ENCODE assay signal across 9 cellular contexts in the genomic region with DNA sequence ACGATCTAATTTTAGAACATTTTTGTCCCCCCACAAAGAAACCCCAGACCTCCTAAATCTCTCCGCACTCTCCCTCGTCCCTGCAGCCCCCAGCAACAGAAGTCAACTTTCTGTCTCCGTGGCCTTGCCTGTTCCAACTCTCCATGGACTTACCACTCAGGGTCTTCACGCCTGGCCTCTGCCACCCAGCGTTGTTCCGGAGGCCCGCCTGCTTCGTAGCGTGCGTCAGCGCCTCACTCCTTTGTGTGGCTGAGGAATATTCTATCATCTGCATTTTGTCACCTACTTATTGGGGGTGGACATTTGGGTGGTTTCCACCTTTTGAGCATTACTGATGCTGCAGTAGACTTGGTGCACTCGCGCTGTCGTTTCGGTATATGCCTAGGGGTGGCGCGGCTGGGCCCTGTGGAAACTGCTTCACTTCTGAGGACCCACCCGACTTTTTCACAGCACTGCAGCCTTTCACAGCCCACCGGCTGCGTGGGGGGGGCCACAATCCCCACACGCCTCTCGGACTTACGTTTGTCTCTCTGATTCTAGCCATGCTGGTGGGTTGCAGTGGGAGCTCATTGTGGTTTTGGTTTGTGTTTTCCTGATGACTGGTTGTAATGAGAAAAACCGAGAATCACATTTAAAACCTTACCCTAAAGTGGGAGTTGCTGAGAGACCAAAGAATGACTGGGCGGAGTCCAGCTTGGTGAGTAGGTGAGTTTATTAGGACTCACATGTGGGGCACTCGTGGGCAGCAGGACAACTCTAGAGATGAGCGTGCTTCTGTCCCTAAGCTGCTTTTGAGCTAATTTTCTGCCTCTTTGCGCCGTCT. TPM values are rescaled to one million over a fixed set of nuclear protein-coding genes. Genes with fewer than 3 reads are reported as not detected.
A peak's percentile ranks its signal among the peaks of the same experiment; 100 is the strongest.
DNase-seq lines count a peak whose midpoint lies in the region; ATAC-seq and TF ChIP-seq lines count a peak whose summit lies in the region.
"Had no signal": no experiment of that assay in that cellular context is flagged by ENCODE, and none has a peak within 500 bp of the region (broad histone marks: within the 10 kb centered on the region; RNA-seq: fewer than 3 reads in every experiment).

No MANE protein-coding gene starts in this region.

- ATAC-seq in GM19455 (IDR thresholded peaks at IDR 0.05; ENCODE audit: unreplicated experiment), result peak; percentile 68

- H3K9me3 Mint-ChIP-seq in CD14-positive monocyte, result peaks cover 0 to 4% (median 0%) of the 10 kb centered on the region in 7 donors

- no peak for DNase-seq in CD14-positive monocyte (ENCODE audit: low spot score)
- DNase-seq in Karpas-422, result peak; percentile 82
- peak; percentile 38 to 46 (median 43) for DNase-seq in effector memory CD4-positive, alpha-beta T cell
- no peak for DNase-seq in NCI-H128 (lab: John Stamatoyannopoulos, UW; ENCODE audit: unreplicated experiment)
- no peak for DNase-seq in KG1 (lab: John Stamatoyannopoulos, UW)
- no peak for DNase-seq in NCI-H1417 (lab: John Stamatoyannopoulos, UW)
- no peak for DNase-seq in iPS-NIHi7 (ENCODE audit: extremely low spot score)
- DNase-seq: DND-41 had no signal

- no peaks in the 10 kb centered on the region for H3K9me3 ChIP-seq in Karpas-422 (ENCODE audit: low read length)
- H3K9me3 ChIP-seq in effector memory CD4-positive, alpha-beta T cell (ENCODE audit: control insufficient read depth, low read length), result no peaks in the 10 kb centered on the region

- H3K4me3 ChIP-seq in Karpas-422 (ENCODE audit: low read length), result no peak overlapping the region
- H3K4me3 ChIP-seq in effector memory CD4-positive, alpha-beta T cell (ENCODE audit: insufficient read depth, low read depth, low read length, poor library complexity, severe bottlenecking), result no peak overlapping the region

- no peak overlapping the region for H3K27ac ChIP-seq in Karpas-422 (ENCODE audit: low read length)
- H3K27ac ChIP-seq in effector memory CD4-positive, alpha-beta T cell (ENCODE audit: insufficient read depth, low read length, poor library complexity, severe bottlenecking), result no peak overlapping the region

- no peaks in the 10 kb centered on the region for H3K27me3 ChIP-seq in Karpas-422 (ENCODE audit: low read length)
- no peaks in the 10 kb centered on the region for H3K27me3 ChIP-seq in effector memory CD4-positive, alpha-beta T cell (replicated peaks; ENCODE audit: control insufficient read depth, insufficient read depth, low read length, poor library complexity, severe bottlenecking)

- peaks cover 49% of the 10 kb centered on the region for H3K4me1 ChIP-seq in Karpas-422 (ENCODE audit: low read length)
- peaks cover 3% of the 10 kb centered on the region for H3K4me1 ChIP-seq in effector memory CD4-positive, alpha-beta T cell (ENCODE audit: control insufficient read depth, insufficient read depth, low read length, poor library complexity, severe bottlenecking)

- H3K4me3 Mint-ChIP-seq in CD14-positive monocyte, result peak overlapping the region; percentile 31 to 57

- H3K9ac ChIP-seq in Karpas-422 (ENCODE audit: low read length), result peak overlapping the region; percentile 31; the same call in 1 of the 2 replicates

- peak overlapping the region; percentile 21 for H3K4me2 ChIP-seq in Karpas-422 (ENCODE audit: low read depth, low read length, poor library complexity, severe bottlenecking)

- H3K9me2 ChIP-seq in Karpas-422 (replicated peaks; ENCODE audit: insufficient read depth, low read length), result no peaks in the 10 kb centered on the region

- H3K27ac Mint-ChIP-seq in CD14-positive monocyte, result no peak overlapping the region

- intact Hi-C loops in CD14-positive monocyte (cut with micrococcal nuclease), result no loop called here

- H4K20me1 ChIP-seq in Karpas-422 (ENCODE audit: insufficient read depth, low read depth, low read length), result peaks cover 37% of the 10 kb centered on the region

- H3K36me3 ChIP-seq in Karpas-422 (ENCODE audit: insufficient read depth, low read length), result no peaks in the 10 kb centered on the region
- no peaks in the 10 kb centered on the region for H3K36me3 ChIP-seq in effector memory CD4-positive, alpha-beta T cell (ENCODE audit: control insufficient read depth, insufficient read depth, low read length)

- peaks cover 6 to 30% (median 20%) of the 10 kb centered on the region in 3 donors for H3K27me3 Mint-ChIP-seq in CD14-positive monocyte (ENCODE audit: low read depth in 3 of 3)

- peaks cover 23% of the 10 kb centered on the region for H3K4me1 Mint-ChIP-seq in CD14-positive monocyte

- no peak for TF ChIP-seq CTCF in CD14-positive monocyte (IDR thresholded peaks at IDR 0.05)

- H3K79me2 ChIP-seq in Karpas-422 (ENCODE audit: low read length), result 0 out of 2 replicates have a peak, but pooled peaks cover 3% of the 10 kb centered on the region

- H2AFZ ChIP-seq in Karpas-422 (ENCODE audit: low read length), result no peak overlapping the region

- H3K36me3 Mint-ChIP-seq in CD14-positive monocyte, result peaks cover 0 to 6% of the 10 kb centered on the region in 2 donors

RNA-seq across cellular contexts. Expression of a gene that starts 1.4 kb away (rescaled TPM):
- polyA plus RNA-seq in CD14-positive monocyte, result 10 to 100 TPM in 1 of 2 donors, 1 to 10 TPM in 1; 2.5 to 10.8 TPM
- 11.4 and 21.3 TPM in 2 replicates for total RNA-seq in Karpas-422 (2014; rRNA removed; shearing (Covaris generic); ENCODE audit: low replicate concordance)

RNA-seq across cellular contexts. Expression of a gene that starts 11.6 kb away (rescaled TPM):
- 10 to 100 TPM; 26.8 to 33.8 TPM for polyA plus RNA-seq in CD14-positive monocyte
- total RNA-seq in Karpas-422 (2014; rRNA removed; shearing (Covaris generic); ENCODE audit: low replicate concordance), result 43.1 and 121 TPM in 2 replicates

RNA-seq across cellular contexts. Expression of a gene that starts 25.3 kb away (rescaled TPM):
- polyA plus RNA-seq in CD14-positive monocyte, result 100 to 1,000 TPM; 150 to 192 TPM
- 128 and 186 TPM in 2 replicates for total RNA-seq in Karpas-422 (2014; rRNA removed; shearing (Covaris generic); ENCODE audit: low replicate concordance)

Comparison
In these comparisons a context has a peak if more than half of its experiments do, and no peak if none do; other contexts are left out.
1. DNase-seq: peak in Karpas-422 (single experiment) and effector memory CD4-positive, alpha-beta T cell (3 of 3); none in CD14-positive monocyte (single experiment), NCI-H128 (single experiment), KG1 (single experiment), NCI-H1417 (0 of 3) and iPS-NIHi7 (single experiment).